ENCODE assay signal across 1 cellular context in the genomic region with DNA sequence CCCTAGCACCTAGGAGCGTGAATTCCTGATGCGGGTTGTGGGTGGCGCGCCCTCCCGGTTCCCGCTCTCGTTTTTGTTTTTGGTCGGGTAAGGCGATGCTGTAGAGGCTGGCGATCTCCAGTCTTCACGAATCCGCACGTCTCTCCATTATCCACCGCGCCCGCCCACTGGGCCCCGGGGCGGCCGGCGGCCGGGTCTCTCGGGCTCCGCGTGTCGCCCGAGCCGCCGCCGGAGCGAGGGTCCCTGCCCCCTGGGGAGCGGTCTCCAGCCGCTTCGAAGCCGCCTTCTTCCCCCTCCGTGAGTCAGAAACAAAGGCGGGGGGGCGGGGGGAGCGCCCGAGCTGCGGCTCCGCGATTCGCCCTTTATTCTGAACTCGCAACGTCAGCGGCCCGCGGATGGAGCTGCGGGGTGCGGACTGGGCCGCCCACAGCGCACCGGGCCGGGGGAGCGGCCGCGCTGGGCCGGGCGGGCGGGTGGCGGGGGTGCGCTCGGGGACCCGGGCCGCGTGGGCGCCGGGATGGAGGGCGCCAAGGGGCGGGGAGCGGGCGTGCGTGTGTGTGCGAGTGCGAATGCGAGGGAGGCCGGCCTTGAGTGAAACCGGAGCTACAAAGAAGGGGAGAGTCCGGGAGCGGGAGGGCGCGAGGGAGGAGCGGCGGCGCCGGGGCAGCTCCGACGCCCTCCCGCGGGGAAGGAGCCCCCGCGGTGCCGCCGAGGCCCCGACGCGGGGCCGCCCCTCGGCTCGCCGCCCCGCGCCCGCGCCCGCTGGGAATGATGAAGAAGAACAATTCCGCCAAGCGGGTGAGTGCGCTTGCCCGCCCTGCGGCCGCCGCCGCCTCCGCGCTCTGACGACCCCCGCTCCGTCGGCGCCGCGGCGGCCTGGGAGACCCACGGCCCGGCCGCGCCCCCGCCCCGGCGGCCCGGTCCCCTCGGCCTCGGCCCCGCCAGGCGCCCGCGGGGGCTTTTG.
TF ChIP-seq lines count a peak whose summit lies in the region.

A gene with protein sequence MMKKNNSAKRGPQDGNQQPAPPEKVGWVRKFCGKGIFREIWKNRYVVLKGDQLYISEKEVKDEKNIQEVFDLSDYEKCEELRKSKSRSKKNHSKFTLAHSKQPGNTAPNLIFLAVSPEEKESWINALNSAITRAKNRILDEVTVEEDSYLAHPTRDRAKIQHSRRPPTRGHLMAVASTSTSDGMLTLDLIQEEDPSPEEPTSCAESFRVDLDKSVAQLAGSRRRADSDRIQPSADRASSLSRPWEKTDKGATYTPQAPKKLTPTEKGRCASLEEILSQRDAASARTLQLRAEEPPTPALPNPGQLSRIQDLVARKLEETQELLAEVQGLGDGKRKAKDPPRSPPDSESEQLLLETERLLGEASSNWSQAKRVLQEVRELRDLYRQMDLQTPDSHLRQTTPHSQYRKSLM (plus strand): TSS at position 427 of the 964 bp plus-strand sequence. CDS start 342 bp downstream, at position 769.

TF ChIP-seq in HEK293, 187 proteins besides CTCF, POLR2A, EP300 and RAD21 (continued from another document):
- TF ChIP-seq, protein P1, sequence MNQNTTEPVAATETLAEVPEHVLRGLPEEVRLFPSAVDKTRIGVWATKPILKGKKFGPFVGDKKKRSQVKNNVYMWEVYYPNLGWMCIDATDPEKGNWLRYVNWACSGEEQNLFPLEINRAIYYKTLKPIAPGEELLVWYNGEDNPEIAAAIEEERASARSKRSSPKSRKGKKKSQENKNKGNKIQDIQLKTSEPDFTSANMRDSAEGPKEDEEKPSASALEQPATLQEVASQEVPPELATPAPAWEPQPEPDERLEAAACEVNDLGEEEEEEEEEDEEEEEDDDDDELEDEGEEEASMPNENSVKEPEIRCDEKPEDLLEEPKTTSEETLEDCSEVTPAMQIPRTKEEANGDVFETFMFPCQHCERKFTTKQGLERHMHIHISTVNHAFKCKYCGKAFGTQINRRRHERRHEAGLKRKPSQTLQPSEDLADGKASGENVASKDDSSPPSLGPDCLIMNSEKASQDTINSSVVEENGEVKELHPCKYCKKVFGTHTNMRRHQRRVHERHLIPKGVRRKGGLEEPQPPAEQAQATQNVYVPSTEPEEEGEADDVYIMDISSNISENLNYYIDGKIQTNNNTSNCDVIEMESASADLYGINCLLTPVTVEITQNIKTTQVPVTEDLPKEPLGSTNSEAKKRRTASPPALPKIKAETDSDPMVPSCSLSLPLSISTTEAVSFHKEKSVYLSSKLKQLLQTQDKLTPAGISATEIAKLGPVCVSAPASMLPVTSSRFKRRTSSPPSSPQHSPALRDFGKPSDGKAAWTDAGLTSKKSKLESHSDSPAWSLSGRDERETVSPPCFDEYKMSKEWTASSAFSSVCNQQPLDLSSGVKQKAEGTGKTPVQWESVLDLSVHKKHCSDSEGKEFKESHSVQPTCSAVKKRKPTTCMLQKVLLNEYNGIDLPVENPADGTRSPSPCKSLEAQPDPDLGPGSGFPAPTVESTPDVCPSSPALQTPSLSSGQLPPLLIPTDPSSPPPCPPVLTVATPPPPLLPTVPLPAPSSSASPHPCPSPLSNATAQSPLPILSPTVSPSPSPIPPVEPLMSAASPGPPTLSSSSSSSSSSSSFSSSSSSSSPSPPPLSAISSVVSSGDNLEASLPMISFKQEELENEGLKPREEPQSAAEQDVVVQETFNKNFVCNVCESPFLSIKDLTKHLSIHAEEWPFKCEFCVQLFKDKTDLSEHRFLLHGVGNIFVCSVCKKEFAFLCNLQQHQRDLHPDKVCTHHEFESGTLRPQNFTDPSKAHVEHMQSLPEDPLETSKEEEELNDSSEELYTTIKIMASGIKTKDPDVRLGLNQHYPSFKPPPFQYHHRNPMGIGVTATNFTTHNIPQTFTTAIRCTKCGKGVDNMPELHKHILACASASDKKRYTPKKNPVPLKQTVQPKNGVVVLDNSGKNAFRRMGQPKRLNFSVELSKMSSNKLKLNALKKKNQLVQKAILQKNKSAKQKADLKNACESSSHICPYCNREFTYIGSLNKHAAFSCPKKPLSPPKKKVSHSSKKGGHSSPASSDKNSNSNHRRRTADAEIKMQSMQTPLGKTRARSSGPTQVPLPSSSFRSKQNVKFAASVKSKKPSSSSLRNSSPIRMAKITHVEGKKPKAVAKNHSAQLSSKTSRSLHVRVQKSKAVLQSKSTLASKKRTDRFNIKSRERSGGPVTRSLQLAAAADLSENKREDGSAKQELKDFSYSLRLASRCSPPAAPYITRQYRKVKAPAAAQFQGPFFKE (tag by site-specific recombination; IDR thresholded peaks at IDR 0.05; ENCODE audit: borderline replicate concordance) = no peak
- TF ChIP-seq, protein P2, sequence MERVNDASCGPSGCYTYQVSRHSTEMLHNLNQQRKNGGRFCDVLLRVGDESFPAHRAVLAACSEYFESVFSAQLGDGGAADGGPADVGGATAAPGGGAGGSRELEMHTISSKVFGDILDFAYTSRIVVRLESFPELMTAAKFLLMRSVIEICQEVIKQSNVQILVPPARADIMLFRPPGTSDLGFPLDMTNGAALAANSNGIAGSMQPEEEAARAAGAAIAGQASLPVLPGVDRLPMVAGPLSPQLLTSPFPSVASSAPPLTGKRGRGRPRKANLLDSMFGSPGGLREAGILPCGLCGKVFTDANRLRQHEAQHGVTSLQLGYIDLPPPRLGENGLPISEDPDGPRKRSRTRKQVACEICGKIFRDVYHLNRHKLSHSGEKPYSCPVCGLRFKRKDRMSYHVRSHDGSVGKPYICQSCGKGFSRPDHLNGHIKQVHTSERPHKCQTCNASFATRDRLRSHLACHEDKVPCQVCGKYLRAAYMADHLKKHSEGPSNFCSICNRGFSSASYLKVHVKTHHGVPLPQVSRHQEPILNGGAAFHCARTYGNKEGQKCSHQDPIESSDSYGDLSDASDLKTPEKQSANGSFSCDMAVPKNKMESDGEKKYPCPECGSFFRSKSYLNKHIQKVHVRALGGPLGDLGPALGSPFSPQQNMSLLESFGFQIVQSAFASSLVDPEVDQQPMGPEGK (tag by site-specific recombination; IDR thresholded peaks at IDR 0.05) = no peak
- TF ChIP-seq ZNF596 (tag by site-specific recombination; IDR thresholded peaks at IDR 0.05) (no peak), ZBTB48 (tag by site-specific recombination; IDR thresholded peaks at IDR 0.05) (no peak), GLI2 (tag by site-specific recombination; IDR thresholded peaks at IDR 0.05; ENCODE audit: borderline replicate concordance, low read depth) (no peak), ZNF558 (tag by site-specific recombination; IDR thresholded peaks at IDR 0.05) (no peak), ZBTB17 (tag by site-specific recombination; IDR thresholded peaks at IDR 0.05) (0 out of 2 replicates have a peak, but pooled peaks have one; percentile 1), ZNF791 (tag by site-specific recombination; IDR thresholded peaks at IDR 0.05) (no peak), GFI1B (tag by site-specific recombination; IDR thresholded peaks at IDR 0.05) (no peak), ZNF311 (tag by site-specific recombination; IDR thresholded peaks at IDR 0.05; ENCODE audit: borderline replicate concordance) (no peak), SP2 (tag by site-specific recombination; IDR thresholded peaks at IDR 0.05) (peak; percentile 44; the same call in 1 of the 2 replicates), ZBTB1 (tag by site-specific recombination; IDR thresholded peaks at IDR 0.05) (no peak), ZSCAN23 (tag by site-specific recombination; IDR thresholded peaks at IDR 0.05) (no peak), GLIS2 (tag by site-specific recombination; IDR thresholded peaks at IDR 0.05) (peak; percentile 64; the same call in 1 of the 2 replicates), ZEB2 (tag by site-specific recombination; IDR thresholded peaks at IDR 0.05) (0 out of 2 replicates have a peak, but pooled peaks have one; percentile 6), ZNF366 (tag by site-specific recombination; conservative IDR thresholded peaks at IDR 0.05) (no peak), ZNF76 (tag by site-specific recombination; IDR thresholded peaks at IDR 0.05; ENCODE audit: borderline replicate concordance, low read depth) (no peak), REPIN1 (tag by site-specific recombination; IDR thresholded peaks at IDR 0.05; ENCODE audit: low read depth) (no peak), ZFP37 (tag by site-specific recombination; IDR thresholded peaks at IDR 0.05) (no peak), ZNF768 (tag by site-specific recombination; IDR thresholded peaks at IDR 0.05) (no peak), MEIS1 (CRISPR knock-in tag; IDR thresholded peaks at IDR 0.05; ENCODE audit: borderline replicate concordance) (no peak), ZNF621 (tag by site-specific recombination; IDR thresholded peaks at IDR 0.05) (no peak), ZNF747 (tag by site-specific recombination; IDR thresholded peaks at IDR 0.05) (no peak), ZNF274 (IDR thresholded peaks at IDR 0.05; ENCODE audit: low read length) (no peak), ZNF274 (tag by site-specific recombination; IDR thresholded peaks at IDR 0.05; ENCODE audit: borderline replicate concordance) (no peak), GLI4 (tag by site-specific recombination; IDR thresholded peaks at IDR 0.05) (no peak), ZIC2 (tag by site-specific recombination; IDR thresholded peaks at IDR 0.05) (peak; percentile 66), ZNF416 (tag by site-specific recombination; IDR thresholded peaks at IDR 0.05) (no peak), BCL11A (tag by site-specific recombination; IDR thresholded peaks at IDR 0.05; ENCODE audit: low read depth) (no peak), ZNF660 (tag by site-specific recombination; IDR thresholded peaks at IDR 0.05) (0 out of 2 replicates have a peak, but pooled peaks have one; percentile 57), ZNF302 (tag by site-specific recombination; IDR thresholded peaks at IDR 0.05; ENCODE audit: low read depth) (no peak)
- TF ChIP-seq, protein P3, sequence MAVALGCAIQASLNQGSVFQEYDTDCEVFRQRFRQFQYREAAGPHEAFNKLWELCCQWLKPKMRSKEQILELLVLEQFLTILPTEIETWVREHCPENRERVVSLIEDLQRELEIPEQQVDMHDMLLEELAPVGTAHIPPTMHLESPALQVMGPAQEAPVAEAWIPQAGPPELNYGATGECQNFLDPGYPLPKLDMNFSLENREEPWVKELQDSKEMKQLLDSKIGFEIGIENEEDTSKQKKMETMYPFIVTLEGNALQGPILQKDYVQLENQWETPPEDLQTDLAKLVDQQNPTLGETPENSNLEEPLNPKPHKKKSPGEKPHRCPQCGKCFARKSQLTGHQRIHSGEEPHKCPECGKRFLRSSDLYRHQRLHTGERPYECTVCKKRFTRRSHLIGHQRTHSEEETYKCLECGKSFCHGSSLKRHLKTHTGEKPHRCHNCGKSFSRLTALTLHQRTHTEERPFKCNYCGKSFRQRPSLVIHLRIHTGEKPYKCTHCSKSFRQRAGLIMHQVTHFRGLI (tag by site-specific recombination; IDR thresholded peaks at IDR 0.05) = no peak
- TF ChIP-seq, protein P4, sequence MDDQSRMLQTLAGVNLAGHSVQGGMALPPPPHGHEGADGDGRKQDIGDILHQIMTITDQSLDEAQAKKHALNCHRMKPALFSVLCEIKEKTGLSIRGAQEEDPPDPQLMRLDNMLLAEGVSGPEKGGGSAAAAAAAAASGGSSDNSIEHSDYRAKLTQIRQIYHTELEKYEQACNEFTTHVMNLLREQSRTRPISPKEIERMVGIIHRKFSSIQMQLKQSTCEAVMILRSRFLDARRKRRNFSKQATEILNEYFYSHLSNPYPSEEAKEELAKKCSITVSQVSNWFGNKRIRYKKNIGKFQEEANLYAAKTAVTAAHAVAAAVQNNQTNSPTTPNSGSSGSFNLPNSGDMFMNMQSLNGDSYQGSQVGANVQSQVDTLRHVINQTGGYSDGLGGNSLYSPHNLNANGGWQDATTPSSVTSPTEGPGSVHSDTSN (CRISPR knock-in tag; IDR thresholded peaks at IDR 0.05) = no peak
- TF ChIP-seq, protein P5, sequence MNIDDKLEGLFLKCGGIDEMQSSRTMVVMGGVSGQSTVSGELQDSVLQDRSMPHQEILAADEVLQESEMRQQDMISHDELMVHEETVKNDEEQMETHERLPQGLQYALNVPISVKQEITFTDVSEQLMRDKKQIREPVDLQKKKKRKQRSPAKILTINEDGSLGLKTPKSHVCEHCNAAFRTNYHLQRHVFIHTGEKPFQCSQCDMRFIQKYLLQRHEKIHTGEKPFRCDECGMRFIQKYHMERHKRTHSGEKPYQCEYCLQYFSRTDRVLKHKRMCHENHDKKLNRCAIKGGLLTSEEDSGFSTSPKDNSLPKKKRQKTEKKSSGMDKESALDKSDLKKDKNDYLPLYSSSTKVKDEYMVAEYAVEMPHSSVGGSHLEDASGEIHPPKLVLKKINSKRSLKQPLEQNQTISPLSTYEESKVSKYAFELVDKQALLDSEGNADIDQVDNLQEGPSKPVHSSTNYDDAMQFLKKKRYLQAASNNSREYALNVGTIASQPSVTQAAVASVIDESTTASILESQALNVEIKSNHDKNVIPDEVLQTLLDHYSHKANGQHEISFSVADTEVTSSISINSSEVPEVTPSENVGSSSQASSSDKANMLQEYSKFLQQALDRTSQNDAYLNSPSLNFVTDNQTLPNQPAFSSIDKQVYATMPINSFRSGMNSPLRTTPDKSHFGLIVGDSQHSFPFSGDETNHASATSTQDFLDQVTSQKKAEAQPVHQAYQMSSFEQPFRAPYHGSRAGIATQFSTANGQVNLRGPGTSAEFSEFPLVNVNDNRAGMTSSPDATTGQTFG (tag by site-specific recombination; IDR thresholded peaks at IDR 0.05; ENCODE audit: borderline replicate concordance) = no peak
- TF ChIP-seq, protein P6, sequence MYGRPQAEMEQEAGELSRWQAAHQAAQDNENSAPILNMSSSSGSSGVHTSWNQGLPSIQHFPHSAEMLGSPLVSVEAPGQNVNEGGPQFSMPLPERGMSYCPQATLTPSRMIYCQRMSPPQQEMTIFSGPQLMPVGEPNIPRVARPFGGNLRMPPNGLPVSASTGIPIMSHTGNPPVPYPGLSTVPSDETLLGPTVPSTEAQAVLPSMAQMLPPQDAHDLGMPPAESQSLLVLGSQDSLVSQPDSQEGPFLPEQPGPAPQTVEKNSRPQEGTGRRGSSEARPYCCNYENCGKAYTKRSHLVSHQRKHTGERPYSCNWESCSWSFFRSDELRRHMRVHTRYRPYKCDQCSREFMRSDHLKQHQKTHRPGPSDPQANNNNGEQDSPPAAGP (tag by site-specific recombination; IDR thresholded peaks at IDR 0.05) = no peak
- TF ChIP-seq, protein P7, sequence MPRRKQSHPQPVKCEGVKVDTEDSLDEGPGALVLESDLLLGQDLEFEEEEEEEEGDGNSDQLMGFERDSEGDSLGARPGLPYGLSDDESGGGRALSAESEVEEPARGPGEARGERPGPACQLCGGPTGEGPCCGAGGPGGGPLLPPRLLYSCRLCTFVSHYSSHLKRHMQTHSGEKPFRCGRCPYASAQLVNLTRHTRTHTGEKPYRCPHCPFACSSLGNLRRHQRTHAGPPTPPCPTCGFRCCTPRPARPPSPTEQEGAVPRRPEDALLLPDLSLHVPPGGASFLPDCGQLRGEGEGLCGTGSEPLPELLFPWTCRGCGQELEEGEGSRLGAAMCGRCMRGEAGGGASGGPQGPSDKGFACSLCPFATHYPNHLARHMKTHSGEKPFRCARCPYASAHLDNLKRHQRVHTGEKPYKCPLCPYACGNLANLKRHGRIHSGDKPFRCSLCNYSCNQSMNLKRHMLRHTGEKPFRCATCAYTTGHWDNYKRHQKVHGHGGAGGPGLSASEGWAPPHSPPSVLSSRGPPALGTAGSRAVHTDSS (tag by site-specific recombination; IDR thresholded peaks at IDR 0.05) = no peak
- TF ChIP-seq, protein P8, sequence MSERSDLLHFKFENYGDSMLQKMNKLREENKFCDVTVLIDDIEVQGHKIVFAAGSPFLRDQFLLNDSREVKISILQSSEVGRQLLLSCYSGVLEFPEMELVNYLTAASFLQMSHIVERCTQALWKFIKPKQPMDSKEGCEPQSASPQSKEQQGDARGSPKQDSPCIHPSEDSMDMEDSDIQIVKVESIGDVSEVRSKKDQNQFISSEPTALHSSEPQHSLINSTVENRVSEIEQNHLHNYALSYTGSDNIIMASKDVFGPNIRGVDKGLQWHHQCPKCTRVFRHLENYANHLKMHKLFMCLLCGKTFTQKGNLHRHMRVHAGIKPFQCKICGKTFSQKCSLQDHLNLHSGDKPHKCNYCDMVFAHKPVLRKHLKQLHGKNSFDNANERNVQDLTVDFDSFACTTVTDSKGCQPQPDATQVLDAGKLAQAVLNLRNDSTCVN (tag by site-specific recombination; optimal IDR thresholded peaks at IDR 0.05) = peak; percentile 61
